In genomic region chr4:107930821-107931774, GRCh38 we compare ENCODE assay signal across 8 cellular contexts. TPM values are rescaled to one million over a fixed set of nuclear protein-coding genes. Genes with fewer than 3 reads are reported as not detected.
DNase-seq lines count a peak whose midpoint lies in the region; ATAC-seq and TF ChIP-seq lines count a peak whose summit lies in the region.

CYP2U1 (plus strand) TSS chr4:107931549; CDS start chr4:107931644, 95 bp downstream.

- POLR2A ChIA-PET in IMR-90 (lab: Charles Lee; ENCODE audit: unreplicated experiment), result no interaction called here

- H3K4me2 ChIP-seq in IMR-90 (ENCODE audit: low read depth, low read length), result peak within 1 kb of the TSS; percentile 98

- peaks cover 3% of the 10 kb centered on the region; the same call in 1 of the 2 replicates for H3K9me1 ChIP-seq in IMR-90 (ENCODE audit: insufficient read depth, low read length)

- H2BK20ac ChIP-seq in IMR-90 (ENCODE audit: low read depth, low read length), result 0 out of 2 replicates have a peak within 1 kb of the TSS, but pooled peaks have one; percentile 23

- H3K9ac ChIP-seq in IMR-90 (ENCODE audit: low read depth, low read length), result peak within 1 kb of the TSS; percentile 69

- H3K36me3 ChIP-seq in IMR-90 (ENCODE audit: control insufficient read depth, insufficient read depth, low read length) (no peaks in the 10 kb centered on the region), neutrophil (no peaks in the 10 kb centered on the region)

- in situ Hi-C loops in IMR-90 (cut with MboI; ENCODE audit: low sequenced_read_pairs), result no loop called here

- H3K56ac ChIP-seq in IMR-90 (ENCODE audit: extremely low read depth, insufficient read depth, low read length), result peak within 1 kb of the TSS; percentile 24

- no peak for TF ChIP-seq RAD21 in IMR-90 (IDR thresholded peaks at IDR 0.05; ENCODE audit: low read length)

- 2% methylated on average over 28 of the region's 78 CpGs; no CpG with 5 or more reads in 1 of the 2 experiments for WGBS in IMR-90 (ENCODE audit: extremely low coverage in 2 of 2, insufficient read length in 1 of 2), 2 experiments

- H3K23ac ChIP-seq in IMR-90 (ENCODE audit: low read depth, low read length), result peak within 1 kb of the TSS; percentile 82

- peak within 1 kb of the TSS; percentile 58 for H3K14ac ChIP-seq in IMR-90 (replicated peaks; ENCODE audit: low read depth, low read length)

- H2BK15ac ChIP-seq in IMR-90 (ENCODE audit: low read depth, low read length), result peak within 1 kb of the TSS; percentile 67; the same call in 2 of the 3 replicates

- H3K4me3 ChIP-seq in IMR-90 (ENCODE audit: insufficient read depth, low read depth, low read length) (peak within 1 kb of the TSS; percentile 59), neutrophil (ENCODE audit: low read depth in 1 of 2, low read length in 1 of 2) (peak within 1 kb of the TSS; percentile 50 to 68)

- H4K8ac ChIP-seq in IMR-90 (ENCODE audit: low read depth in 2 of 2, low read length in 2 of 2), result peak within 1 kb of the TSS; percentile 65 to 85

- peak within 1 kb of the TSS; percentile 92 for H2AK9ac ChIP-seq in IMR-90 (replicated peaks; ENCODE audit: low read depth, low read length, poor library complexity)

- peak within 1 kb of the TSS; percentile 44; the same call in 1 of the 2 replicates for H4K91ac ChIP-seq in IMR-90 (ENCODE audit: insufficient read depth, low read depth, low read length)

- 0 out of 2 replicates have a peak within 1 kb of the TSS, but pooled peaks have one; percentile 35 for H2AK5ac ChIP-seq in IMR-90 (ENCODE audit: low read depth, low read length)

- dilution Hi-C loops in IMR-90 (cut with HindIII; ENCODE audit: low sequenced_read_pairs, unreplicated experiment), result no loop called here

- BruUV-seq in IMR-90 (replicated peaks; lab: Mats Ljungman, UMichigan), result no TSS peak

- no peaks in the 10 kb centered on the region for H3K9me3 ChIP-seq in IMR-90 (ENCODE audit: control insufficient read depth, insufficient read depth, low read length)
- H3K9me3 ChIP-seq in neutrophil, result no peaks in the 10 kb centered on the region

- TF ChIP-seq CTCF in IMR-90 (conservative IDR thresholded peaks at IDR 0.05; ENCODE audit: low read depth, low read length), result 0 out of 2 replicates have a peak, but pooled peaks have one; percentile 8
- peak; percentile 17 for TF ChIP-seq CTCF in neutrophil (IDR thresholded peaks at IDR 0.05)
- TF ChIP-seq CTCF in subcutaneous adipose tissue (IDR thresholded peaks at IDR 0.05; ENCODE audit: low read depth), result no peak

- H3K27ac ChIP-seq in IMR-90 (ENCODE audit: insufficient read depth, low read length), result peak within 1 kb of the TSS; percentile 17; the same call in 1 of the 2 replicates
- no peak within 1 kb of the TSS for H3K27ac ChIP-seq in neutrophil

- H3K27me3 ChIP-seq in IMR-90 (ENCODE audit: control insufficient read depth, insufficient read depth, low read length), result no peaks in the 10 kb centered on the region
- H3K27me3 ChIP-seq in neutrophil, result peaks cover 60% of the 10 kb centered on the region

- peaks cover 6 to 8% of the 10 kb centered on the region in 2 experiments; a peak in 1 of 4 replicates for H3K79me1 ChIP-seq in IMR-90 (ENCODE audit: low read depth in 1 of 2, low read length in 2 of 2)

- peak within 1 kb of the TSS; percentile 16; the same call in 1 of the 2 replicates for H3K18ac ChIP-seq in IMR-90 (ENCODE audit: low read depth, low read length)

- peaks cover 4% of the 10 kb centered on the region for H3K4me1 ChIP-seq in IMR-90 (ENCODE audit: control insufficient read depth, insufficient read depth, low read length)
- H3K4me1 ChIP-seq in neutrophil (ENCODE audit: control insufficient read depth in 1 of 2, insufficient read depth in 1 of 2, low read depth in 1 of 2, low read length in 1 of 2), result peaks cover 14 to 17% of the 10 kb centered on the region in 2 experiments

- H3K4ac ChIP-seq in IMR-90 (ENCODE audit: low read depth, low read length), result peak within 1 kb of the TSS; percentile 79

- peak within 1 kb of the TSS; percentile 71 for H2BK120ac ChIP-seq in IMR-90 (ENCODE audit: low read depth, low read length)

- H4K20me1 ChIP-seq in IMR-90 (ENCODE audit: insufficient read depth, low read length), result no peaks in the 10 kb centered on the region

- peak within 1 kb of the TSS; percentile 5; the same call in 1 of the 2 replicates for H4K5ac ChIP-seq in IMR-90 (ENCODE audit: low read depth, low read length)

- CTCF ChIA-PET in IMR-90 (lab: Yijun Ruan, JAX), result no interaction called here

- no peak for TF ChIP-seq POLR2A in IMR-90 (IDR thresholded peaks at IDR 0.05; ENCODE audit: low read depth, low read length)

- ATAC-seq in GM21528 (IDR thresholded peaks at IDR 0.05; ENCODE audit: low FRiP score, unreplicated experiment) (peak; percentile 97), IMR-90 (ENCODE audit: low read depth) (peak; percentile 98)

- peak within 1 kb of the TSS; percentile 14 for H2BK5ac ChIP-seq in IMR-90 (ENCODE audit: low read depth, low read length, poor library complexity, severe bottlenecking)

- intact Hi-C loops in IMR-90 (cut with micrococcal nuclease), result loop anchor here (5.0 to 10.0 kb wide), 2 partner anchors 56 to 644 kb away; partner anchors contain the start of gene HADH

- peak; percentile 21 for DNase-seq in DMS53 treated with DMSO at 0.1 percent for 48 hours (lab: John Stamatoyannopoulos, UW; ENCODE audit: unreplicated experiment)
- DNase-seq in IMR-90, result peak; percentile 67
- DNase-seq in SHP77 (lab: John Stamatoyannopoulos, UW), result peak; percentile 67 to 70
- DNase-seq in activated gamma-delta T cell treated with anti-CD3 and anti-CD28 coated beads, Interleukin-2, amount 50 U/mL, for 16 hours (ENCODE audit: low read depth), result peak; percentile 64
- DNase-seq in foreskin melanocyte, result peak; percentile 91

- H2AFZ ChIP-seq in IMR-90 (replicated peaks; ENCODE audit: low read length, poor library complexity), result peak within 1 kb of the TSS; percentile 99

TF ChIP-seq in IMR-90, 13 proteins besides CTCF, POLR2A, EP300 and RAD21:
- TF ChIP-seq CEBPB (IDR thresholded peaks at IDR 0.05; ENCODE audit: low read depth, low read length), result no peak
- TF ChIP-seq, protein P1, sequence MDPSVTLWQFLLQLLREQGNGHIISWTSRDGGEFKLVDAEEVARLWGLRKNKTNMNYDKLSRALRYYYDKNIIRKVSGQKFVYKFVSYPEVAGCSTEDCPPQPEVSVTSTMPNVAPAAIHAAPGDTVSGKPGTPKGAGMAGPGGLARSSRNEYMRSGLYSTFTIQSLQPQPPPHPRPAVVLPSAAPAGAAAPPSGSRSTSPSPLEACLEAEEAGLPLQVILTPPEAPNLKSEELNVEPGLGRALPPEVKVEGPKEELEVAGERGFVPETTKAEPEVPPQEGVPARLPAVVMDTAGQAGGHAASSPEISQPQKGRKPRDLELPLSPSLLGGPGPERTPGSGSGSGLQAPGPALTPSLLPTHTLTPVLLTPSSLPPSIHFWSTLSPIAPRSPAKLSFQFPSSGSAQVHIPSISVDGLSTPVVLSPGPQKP (IDR thresholded peaks at IDR 0.05; ENCODE audit: borderline replicate concordance, low read depth, low read length), result no peak
- no peak for TF ChIP-seq RFX5 (IDR thresholded peaks at IDR 0.05; ENCODE audit: low read depth, low read length)
- TF ChIP-seq, protein P2, sequence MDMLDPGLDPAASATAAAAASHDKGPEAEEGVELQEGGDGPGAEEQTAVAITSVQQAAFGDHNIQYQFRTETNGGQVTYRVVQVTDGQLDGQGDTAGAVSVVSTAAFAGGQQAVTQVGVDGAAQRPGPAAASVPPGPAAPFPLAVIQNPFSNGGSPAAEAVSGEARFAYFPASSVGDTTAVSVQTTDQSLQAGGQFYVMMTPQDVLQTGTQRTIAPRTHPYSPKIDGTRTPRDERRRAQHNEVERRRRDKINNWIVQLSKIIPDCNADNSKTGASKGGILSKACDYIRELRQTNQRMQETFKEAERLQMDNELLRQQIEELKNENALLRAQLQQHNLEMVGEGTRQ (IDR thresholded peaks at IDR 0.05; ENCODE audit: low read depth, low read length), result peak; percentile 11; the same call in 1 of the 2 replicates
- no peak for TF ChIP-seq CHD1 (IDR thresholded peaks at IDR 0.05; ENCODE audit: low read depth, low read length)
- TF ChIP-seq FOS (IDR thresholded peaks at IDR 0.05; ENCODE audit: low read depth, low read length), result no peak
- no peak for TF ChIP-seq SMC3 (IDR thresholded peaks at IDR 0.05; ENCODE audit: low read depth, low read length)
- TF ChIP-seq MXI1 (IDR thresholded peaks at IDR 0.05; ENCODE audit: borderline replicate concordance, low read depth, low read length), result no peak
- peak; percentile 21 for TF ChIP-seq RCOR1 (IDR thresholded peaks at IDR 0.05; ENCODE audit: insufficient replicate concordance, low read length)
- no peak for TF ChIP-seq NFE2L2 (IDR thresholded peaks at IDR 0.05; ENCODE audit: low read depth, low read length)
- peak; percentile 56 for TF ChIP-seq MAZ (IDR thresholded peaks at IDR 0.05; ENCODE audit: borderline replicate concordance, low read depth, low read length)
- no peak for TF ChIP-seq MAFK (IDR thresholded peaks at IDR 0.05; ENCODE audit: low read depth, low read length)
- TF ChIP-seq BHLHE40 (IDR thresholded peaks at IDR 0.05; ENCODE audit: low read depth, low read length), result peak; percentile 96
TF ChIP-seq in IMR-90: peak in this region for 4.

RNA-seq across cellular contexts. Expression of gene CYP2U1, which starts in this region (rescaled TPM):
- total RNA-seq in IMR-90 (2012; rRNA removed), result 11.1 and 13.6 TPM in 2 replicates
- polyA plus RNA-seq in IMR-90 (2012; rRNA removed), result 5.5 and 6.1 TPM in 2 replicates
- polyA plus RNA-seq in IMR-90 (2012; cell fraction: cytosol; rRNA removed), result 1.6 and 2.6 TPM in 2 replicates
- 1.3 and 5.1 TPM in 2 replicates for polyA plus RNA-seq in IMR-90 (2012; cell fraction: nucleus; rRNA removed; ENCODE audit: low replicate concordance)
- 10 to 100 TPM; 10.2 to 17.4 (median 15.3) TPM for total RNA-seq in subcutaneous adipose tissue

Comparison
In these comparisons a context has a peak if more than half of its experiments do, and no peak if none do; other contexts are left out.
1. DNase-seq: peak in every context shown above with its lines; median percentile 91 in foreskin melanocyte; 68 in SHP77; 67 in IMR-90; 64 in activated gamma-delta T cell treated with anti-CD3 and anti-CD28 coated beads, Interleukin-2, amount 50 U/mL, for 16 hours; 21 in DMS53 treated with DMSO at 0.1 percent for 48 hours.